8 cellular contexts compared by ENCODE assay signal in the genomic region with DNA sequence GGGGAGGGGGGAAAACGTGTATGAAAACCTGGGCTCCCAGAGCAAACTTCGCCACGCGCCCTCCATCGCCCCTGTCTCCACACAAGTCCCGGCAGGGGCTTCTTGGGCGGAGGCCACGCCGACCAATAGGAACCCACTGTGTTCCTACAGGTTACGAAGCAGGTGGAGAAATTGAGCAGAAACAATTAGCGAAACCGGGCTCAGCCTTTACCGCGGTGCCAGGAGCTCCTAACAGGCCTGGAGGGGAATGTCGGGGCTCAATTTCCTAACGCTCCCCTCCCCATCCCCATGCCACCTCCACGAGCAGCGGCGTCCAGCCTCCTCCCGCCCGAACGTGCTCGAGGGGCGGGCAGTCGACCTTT. TPM values are rescaled to one million over a fixed set of nuclear protein-coding genes. Genes with fewer than 3 reads are reported as not detected.
DNase-seq lines count a peak whose midpoint lies in the region; ATAC-seq and TF ChIP-seq lines count a peak whose summit lies in the region.

No MANE protein-coding gene starts in this region.

- H3K4me2 ChIP-seq in BLaER1 treated with 17β-estradiol and CSF1 and Interleukin-3, amounts not matched to agents 10 nM and 100 nM, result peak overlapping the region; percentile 94 to 100 (median 100)

- H3K9me3 ChIP-seq in BLaER1 treated with 17β-estradiol and CSF1 and Interleukin-3, amounts not matched to agents 10 nM and 100 nM (replicated peaks in 1 of 11), result no peaks in the 10 kb centered on the region
- no peaks in the 10 kb centered on the region for H3K9me3 ChIP-seq in neuron (ENCODE audit: low read length)

- peaks cover 8 to 30% (median 25%) of the 10 kb centered on the region in 10 experiments; a peak in 18 of 20 replicates for H3K4me1 ChIP-seq in BLaER1 treated with 17β-estradiol and CSF1 and Interleukin-3, amounts not matched to agents 10 nM and 100 nM
- peaks cover 21% of the 10 kb centered on the region for H3K4me1 ChIP-seq in neuron (ENCODE audit: insufficient read depth, low read length)

- H3K9ac ChIP-seq in BLaER1 treated with 17β-estradiol and CSF1 and Interleukin-3, amounts not matched to agents 10 nM and 100 nM, result peak overlapping the region in 6 of 11 experiments; percentile 32 to 73 (median 62); a peak in 7 of 22 replicates

- no peak overlapping the region for H3K27ac ChIP-seq in BLaER1 treated with 17β-estradiol and CSF1 and Interleukin-3, amounts not matched to agents 10 nM and 100 nM
- peak overlapping the region in 15 of 59 donors; percentile 11 to 81 (median 42) for H3K27ac ChIP-seq in dorsolateral prefrontal cortex

- no peak for TF ChIP-seq CTCF in dorsolateral prefrontal cortex (IDR thresholded peaks at IDR 0.05 in 54 of 56, conservative IDR thresholded peaks at IDR 0.05 in 2 of 56; ENCODE audit: low read depth in 1 of 56, partially characterized antibody in 56 of 56)

- intact Hi-C loops in dorsolateral prefrontal cortex (cut with DNase I), result loop anchor here (5.0 to 10.0 kb wide), 5 partner anchors 60 to 185 kb away; no protein-coding TSS in a partner anchor

- DNase-seq in NCI-H146 treated with DMSO at 0.1 percent for 48 hours (lab: John Stamatoyannopoulos, UW; ENCODE audit: unreplicated experiment), result peak; percentile 80
- no peak for DNase-seq in dorsolateral prefrontal cortex
- no peak for DNase-seq in GOT3 (lab: John Stamatoyannopoulos, UW)

- peak overlapping the region; percentile 56 to 75 (median 64) for H3K4me3 ChIP-seq in BLaER1 treated with 17β-estradiol and CSF1 and Interleukin-3, amounts not matched to agents 10 nM and 100 nM
- peak overlapping the region; percentile 45 to 88 (median 71) for H3K4me3 ChIP-seq in dorsolateral prefrontal cortex
- peak overlapping the region; percentile 47 for H3K4me3 ChIP-seq in neuron (ENCODE audit: low read length)

- H3K36me3 ChIP-seq in BLaER1 treated with 17β-estradiol and CSF1 and Interleukin-3, amounts not matched to agents 10 nM and 100 nM, result no peaks in the 10 kb centered on the region
- no peaks in the 10 kb centered on the region for H3K36me3 ChIP-seq in neuron (ENCODE audit: insufficient read depth, low read length)

- peaks cover 0 to 33% (median 6%) of the 10 kb centered on the region in 11 experiments; a peak in 8 of 22 replicates for H4K20me1 ChIP-seq in BLaER1 treated with 17β-estradiol and CSF1 and Interleukin-3, amounts not matched to agents 10 nM and 100 nM

- ATAC-seq in GM19455 (IDR thresholded peaks at IDR 0.05; ENCODE audit: unreplicated experiment), result no peak
- ATAC-seq in GM21717 (IDR thresholded peaks at IDR 0.05; ENCODE audit: unreplicated experiment), result no peak
- no peak for ATAC-seq in HG03457 (IDR thresholded peaks at IDR 0.05; ENCODE audit: unreplicated experiment)

- H3K27me3 ChIP-seq in BLaER1 treated with 17β-estradiol and CSF1 and Interleukin-3, amounts not matched to agents 10 nM and 100 nM, result peaks cover 50 to 78% (median 70%) of the 10 kb centered on the region in 11 experiments
- peaks cover 0 to 39% (median 12%) of the 10 kb centered on the region in 45 donors for H3K27me3 ChIP-seq in dorsolateral prefrontal cortex
- peaks cover 26% of the 10 kb centered on the region for H3K27me3 ChIP-seq in neuron (ENCODE audit: insufficient read depth, low read length)

- peak overlapping the region; percentile 93 for H2AFZ ChIP-seq in neuron (ENCODE audit: low read depth, low read length)

RNA-seq across cellular contexts. Expression of gene KIT, which starts 0.6 kb away (rescaled TPM):
- total RNA-seq in dorsolateral prefrontal cortex, result 10 to 100 TPM in 109 of 120 experiments, 1 to 10 TPM in 11; 5.2 to 38.7 (median 15.2) TPM
